In genomic region chr14:61479746-61480502, GRCh38 we compare ENCODE assay signal across 1 cellular context.
TF ChIP-seq lines count a peak whose summit lies in the region.

No MANE protein-coding gene starts in this region.

TF ChIP-seq in IMR-90, 13 proteins besides CTCF, POLR2A, EP300 and RAD21 (continued from another document):
- TF ChIP-seq FOS (IDR thresholded peaks at IDR 0.05; ENCODE audit: low read depth, low read length) (peak; percentile 68), MAZ (IDR thresholded peaks at IDR 0.05; ENCODE audit: borderline replicate concordance, low read depth, low read length) (no peak), CHD1 (IDR thresholded peaks at IDR 0.05; ENCODE audit: low read depth, low read length) (no peak), ELK1 (IDR thresholded peaks at IDR 0.05; ENCODE audit: borderline replicate concordance, low read depth, low read length) (no peak), USF2 (IDR thresholded peaks at IDR 0.05; ENCODE audit: low read depth, low read length) (no peak), SMC3 (IDR thresholded peaks at IDR 0.05; ENCODE audit: low read depth, low read length) (no peak), RCOR1 (IDR thresholded peaks at IDR 0.05; ENCODE audit: insufficient replicate concordance, low read length) (no peak), MXI1 (IDR thresholded peaks at IDR 0.05; ENCODE audit: borderline replicate concordance, low read depth, low read length) (no peak), BHLHE40 (IDR thresholded peaks at IDR 0.05; ENCODE audit: low read depth, low read length) (no peak), CEBPB (IDR thresholded peaks at IDR 0.05; ENCODE audit: low read depth, low read length) (peak; percentile 82)
